ENCODE assay signal across 1 cellular context in the genomic region with DNA sequence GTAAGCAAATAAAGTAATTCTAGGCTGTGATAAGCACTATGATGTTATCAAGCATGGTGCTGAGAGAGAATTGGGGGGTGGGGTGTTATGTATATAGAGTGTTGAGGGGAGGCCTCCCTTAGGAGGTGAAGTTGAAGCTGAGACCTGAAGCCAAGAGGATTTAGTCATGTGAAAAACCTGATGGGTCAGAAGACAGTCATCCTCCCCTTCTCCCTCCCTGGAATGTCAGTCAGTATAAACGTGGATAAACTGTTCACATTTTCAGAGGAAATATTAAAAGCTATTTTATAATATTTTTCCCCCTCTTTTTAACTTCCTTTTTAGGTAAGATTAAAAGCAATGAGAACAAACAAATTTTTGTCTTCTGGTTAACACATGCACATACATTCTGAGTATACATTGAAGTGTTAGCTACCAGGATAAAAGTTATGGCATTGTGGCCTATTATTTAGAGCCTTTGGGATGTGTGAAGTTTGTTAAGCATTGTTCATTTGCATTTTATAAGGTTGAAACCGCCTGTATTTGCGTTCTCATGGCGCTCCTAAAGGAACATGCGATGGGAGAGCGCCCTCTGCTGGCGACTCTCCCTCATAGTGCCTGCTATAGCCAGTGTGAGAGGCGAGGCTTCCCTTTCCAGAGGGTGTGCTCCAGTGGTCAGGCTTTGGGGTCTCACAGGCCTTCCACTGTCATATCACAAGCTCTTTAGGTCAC.
TF ChIP-seq lines count a peak whose summit lies in the region.

No MANE protein-coding gene starts in this region.

TF ChIP-seq in HepG2, 621 proteins besides CTCF, POLR2A, EP300 and RAD21 (continued from another document and continues in another):
- TF ChIP-seq, protein P1, sequence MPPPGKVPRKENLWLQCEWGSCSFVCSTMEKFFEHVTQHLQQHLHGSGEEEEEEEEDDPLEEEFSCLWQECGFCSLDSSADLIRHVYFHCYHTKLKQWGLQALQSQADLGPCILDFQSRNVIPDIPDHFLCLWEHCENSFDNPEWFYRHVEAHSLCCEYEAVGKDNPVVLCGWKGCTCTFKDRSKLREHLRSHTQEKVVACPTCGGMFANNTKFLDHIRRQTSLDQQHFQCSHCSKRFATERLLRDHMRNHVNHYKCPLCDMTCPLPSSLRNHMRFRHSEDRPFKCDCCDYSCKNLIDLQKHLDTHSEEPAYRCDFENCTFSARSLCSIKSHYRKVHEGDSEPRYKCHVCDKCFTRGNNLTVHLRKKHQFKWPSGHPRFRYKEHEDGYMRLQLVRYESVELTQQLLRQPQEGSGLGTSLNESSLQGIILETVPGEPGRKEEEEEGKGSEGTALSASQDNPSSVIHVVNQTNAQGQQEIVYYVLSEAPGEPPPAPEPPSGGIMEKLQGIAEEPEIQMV (CRISPR knock-in tag; IDR thresholded peaks at IDR 0.05; ENCODE audit: low read depth), result peak; percentile 46
- TF ChIP-seq ZNF24 (IDR thresholded peaks at IDR 0.05) (peak; percentile 67), SRF (IDR thresholded peaks at IDR 0.05; ENCODE audit: low read depth, low read length) (peak; percentile 42; the same call in 1 of the 2 replicates), ZFY (CRISPR knock-in tag; IDR thresholded peaks at IDR 0.05) (peak; percentile 10; the same call in 1 of the 2 replicates), KLF12 (CRISPR knock-in tag; IDR thresholded peaks at IDR 0.05; ENCODE audit: borderline replicate concordance) (0 out of 2 replicates have a peak, but pooled peaks have one; percentile 53), ZNF558 (CRISPR knock-in tag; IDR thresholded peaks at IDR 0.05; ENCODE audit: borderline replicate concordance) (no peak), MXI1 (IDR thresholded peaks at IDR 0.05; ENCODE audit: borderline replicate concordance, low read depth, low read length) (0 out of 3 replicates have a peak, but pooled peaks have one; percentile 36), GABPB1 (CRISPR knock-in tag; IDR thresholded peaks at IDR 0.05) (0 out of 2 replicates have a peak, but pooled peaks have one; percentile 19), MTA1 (CRISPR knock-in tag; IDR thresholded peaks at IDR 0.05; ENCODE audit: borderline replicate concordance) (no peak), SALL1 (CRISPR knock-in tag; IDR thresholded peaks at IDR 0.05) (peak; percentile 74), SMAD3 (CRISPR knock-in tag; IDR thresholded peaks at IDR 0.05) (peak; percentile 66; the same call in 1 of the 2 replicates), ZNF724P (CRISPR knock-in tag; IDR thresholded peaks at IDR 0.05; ENCODE audit: borderline replicate concordance) (no peak), SKI (IDR thresholded peaks at IDR 0.05; ENCODE audit: partially characterized antibody) (peak; percentile 10), SCMH1 (CRISPR knock-in tag; IDR thresholded peaks at IDR 0.05; ENCODE audit: borderline replicate concordance) (no peak), ZMYM4 (CRISPR knock-in tag; IDR thresholded peaks at IDR 0.05) (peak; percentile 47), ELF1 (CRISPR knock-in tag; IDR thresholded peaks at IDR 0.05) (no peak), ATF7-NPFF (CRISPR knock-in tag; IDR thresholded peaks at IDR 0.05; ENCODE audit: low read depth) (peak; percentile 42; the same call in 1 of the 2 replicates), POGZ (CRISPR knock-in tag; IDR thresholded peaks at IDR 0.05) (0 out of 2 replicates have a peak, but pooled peaks have one; percentile 20), YY1 (IDR thresholded peaks at IDR 0.05; ENCODE audit: insufficient read depth, insufficient replicate concordance, low read depth, low read length) (peak; percentile 77), DNMT3B (CRISPR knock-in tag; conservative IDR thresholded peaks at IDR 0.05) (no peak), KAT7 (CRISPR knock-in tag; IDR thresholded peaks at IDR 0.05; ENCODE audit: borderline replicate concordance) (0 out of 2 replicates have a peak, but pooled peaks have one; percentile 9), ZNF614 (CRISPR knock-in tag; IDR thresholded peaks at IDR 0.05; ENCODE audit: borderline replicate concordance) (0 out of 2 replicates have a peak, but pooled peaks have one; percentile 46), SSRP1 (CRISPR knock-in tag; IDR thresholded peaks at IDR 0.05) (0 out of 2 replicates have a peak, but pooled peaks have one; percentile 90), BRCA1 (CRISPR knock-in tag; IDR thresholded peaks at IDR 0.05) (0 out of 2 replicates have a peak, but pooled peaks have one; percentile 33), SOX5 (CRISPR knock-in tag; IDR thresholded peaks at IDR 0.05; ENCODE audit: borderline replicate concordance) (0 out of 2 replicates have a peak, but pooled peaks have one; percentile 17), ARNT2 (CRISPR knock-in tag; IDR thresholded peaks at IDR 0.05; ENCODE audit: low read depth) (peak; percentile 51; the same call in 1 of the 2 replicates), SYNCRIP (IDR thresholded peaks at IDR 0.05; ENCODE audit: insufficient read depth, low read depth, low read length) (no peak)
- TF ChIP-seq, protein P2, sequence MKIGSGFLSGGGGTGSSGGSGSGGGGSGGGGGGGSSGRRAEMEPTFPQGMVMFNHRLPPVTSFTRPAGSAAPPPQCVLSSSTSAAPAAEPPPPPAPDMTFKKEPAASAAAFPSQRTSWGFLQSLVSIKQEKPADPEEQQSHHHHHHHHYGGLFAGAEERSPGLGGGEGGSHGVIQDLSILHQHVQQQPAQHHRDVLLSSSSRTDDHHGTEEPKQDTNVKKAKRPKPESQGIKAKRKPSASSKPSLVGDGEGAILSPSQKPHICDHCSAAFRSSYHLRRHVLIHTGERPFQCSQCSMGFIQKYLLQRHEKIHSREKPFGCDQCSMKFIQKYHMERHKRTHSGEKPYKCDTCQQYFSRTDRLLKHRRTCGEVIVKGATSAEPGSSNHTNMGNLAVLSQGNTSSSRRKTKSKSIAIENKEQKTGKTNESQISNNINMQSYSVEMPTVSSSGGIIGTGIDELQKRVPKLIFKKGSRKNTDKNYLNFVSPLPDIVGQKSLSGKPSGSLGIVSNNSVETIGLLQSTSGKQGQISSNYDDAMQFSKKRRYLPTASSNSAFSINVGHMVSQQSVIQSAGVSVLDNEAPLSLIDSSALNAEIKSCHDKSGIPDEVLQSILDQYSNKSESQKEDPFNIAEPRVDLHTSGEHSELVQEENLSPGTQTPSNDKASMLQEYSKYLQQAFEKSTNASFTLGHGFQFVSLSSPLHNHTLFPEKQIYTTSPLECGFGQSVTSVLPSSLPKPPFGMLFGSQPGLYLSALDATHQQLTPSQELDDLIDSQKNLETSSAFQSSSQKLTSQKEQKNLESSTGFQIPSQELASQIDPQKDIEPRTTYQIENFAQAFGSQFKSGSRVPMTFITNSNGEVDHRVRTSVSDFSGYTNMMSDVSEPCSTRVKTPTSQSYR (CRISPR knock-in tag; IDR thresholded peaks at IDR 0.05; ENCODE audit: borderline replicate concordance), result 0 out of 2 replicates have a peak, but pooled peaks have one; percentile 23
- TF ChIP-seq, protein P3, sequence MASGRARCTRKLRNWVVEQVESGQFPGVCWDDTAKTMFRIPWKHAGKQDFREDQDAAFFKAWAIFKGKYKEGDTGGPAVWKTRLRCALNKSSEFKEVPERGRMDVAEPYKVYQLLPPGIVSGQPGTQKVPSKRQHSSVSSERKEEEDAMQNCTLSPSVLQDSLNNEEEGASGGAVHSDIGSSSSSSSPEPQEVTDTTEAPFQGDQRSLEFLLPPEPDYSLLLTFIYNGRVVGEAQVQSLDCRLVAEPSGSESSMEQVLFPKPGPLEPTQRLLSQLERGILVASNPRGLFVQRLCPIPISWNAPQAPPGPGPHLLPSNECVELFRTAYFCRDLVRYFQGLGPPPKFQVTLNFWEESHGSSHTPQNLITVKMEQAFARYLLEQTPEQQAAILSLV (CRISPR knock-in tag; IDR thresholded peaks at IDR 0.05; ENCODE audit: borderline replicate concordance), result 0 out of 2 replicates have a peak, but pooled peaks have one; percentile 46
- TF ChIP-seq, protein P4, sequence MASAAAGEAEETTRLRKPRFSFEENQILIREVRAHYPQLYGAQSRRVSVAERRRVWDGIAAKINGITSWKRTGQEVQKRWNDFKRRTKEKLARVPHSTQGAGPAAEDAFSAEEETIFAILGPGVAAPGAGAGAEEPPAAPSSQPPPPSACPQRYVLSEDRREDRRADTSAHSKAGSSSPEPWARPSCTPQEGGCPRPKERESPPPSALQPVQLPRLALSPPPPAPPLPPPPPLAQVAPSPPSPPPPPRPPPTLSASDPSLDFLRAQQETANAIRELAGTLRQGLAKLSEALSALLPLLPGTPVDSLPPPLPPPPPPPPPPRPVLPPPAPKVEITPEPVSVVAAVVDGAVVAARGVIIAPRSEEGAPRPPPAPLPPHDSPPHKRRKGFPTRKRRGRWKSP (CRISPR knock-in tag; IDR thresholded peaks at IDR 0.05), result peak; percentile 60
- TF ChIP-seq, protein P5, sequence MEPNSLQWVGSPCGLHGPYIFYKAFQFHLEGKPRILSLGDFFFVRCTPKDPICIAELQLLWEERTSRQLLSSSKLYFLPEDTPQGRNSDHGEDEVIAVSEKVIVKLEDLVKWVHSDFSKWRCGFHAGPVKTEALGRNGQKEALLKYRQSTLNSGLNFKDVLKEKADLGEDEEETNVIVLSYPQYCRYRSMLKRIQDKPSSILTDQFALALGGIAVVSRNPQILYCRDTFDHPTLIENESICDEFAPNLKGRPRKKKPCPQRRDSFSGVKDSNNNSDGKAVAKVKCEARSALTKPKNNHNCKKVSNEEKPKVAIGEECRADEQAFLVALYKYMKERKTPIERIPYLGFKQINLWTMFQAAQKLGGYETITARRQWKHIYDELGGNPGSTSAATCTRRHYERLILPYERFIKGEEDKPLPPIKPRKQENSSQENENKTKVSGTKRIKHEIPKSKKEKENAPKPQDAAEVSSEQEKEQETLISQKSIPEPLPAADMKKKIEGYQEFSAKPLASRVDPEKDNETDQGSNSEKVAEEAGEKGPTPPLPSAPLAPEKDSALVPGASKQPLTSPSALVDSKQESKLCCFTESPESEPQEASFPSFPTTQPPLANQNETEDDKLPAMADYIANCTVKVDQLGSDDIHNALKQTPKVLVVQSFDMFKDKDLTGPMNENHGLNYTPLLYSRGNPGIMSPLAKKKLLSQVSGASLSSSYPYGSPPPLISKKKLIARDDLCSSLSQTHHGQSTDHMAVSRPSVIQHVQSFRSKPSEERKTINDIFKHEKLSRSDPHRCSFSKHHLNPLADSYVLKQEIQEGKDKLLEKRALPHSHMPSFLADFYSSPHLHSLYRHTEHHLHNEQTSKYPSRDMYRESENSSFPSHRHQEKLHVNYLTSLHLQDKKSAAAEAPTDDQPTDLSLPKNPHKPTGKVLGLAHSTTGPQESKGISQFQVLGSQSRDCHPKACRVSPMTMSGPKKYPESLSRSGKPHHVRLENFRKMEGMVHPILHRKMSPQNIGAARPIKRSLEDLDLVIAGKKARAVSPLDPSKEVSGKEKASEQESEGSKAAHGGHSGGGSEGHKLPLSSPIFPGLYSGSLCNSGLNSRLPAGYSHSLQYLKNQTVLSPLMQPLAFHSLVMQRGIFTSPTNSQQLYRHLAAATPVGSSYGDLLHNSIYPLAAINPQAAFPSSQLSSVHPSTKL (CRISPR knock-in tag; IDR thresholded peaks at IDR 0.05), result peak; percentile 51; the same call in 1 of the 2 replicates
- TF ChIP-seq, protein P6, sequence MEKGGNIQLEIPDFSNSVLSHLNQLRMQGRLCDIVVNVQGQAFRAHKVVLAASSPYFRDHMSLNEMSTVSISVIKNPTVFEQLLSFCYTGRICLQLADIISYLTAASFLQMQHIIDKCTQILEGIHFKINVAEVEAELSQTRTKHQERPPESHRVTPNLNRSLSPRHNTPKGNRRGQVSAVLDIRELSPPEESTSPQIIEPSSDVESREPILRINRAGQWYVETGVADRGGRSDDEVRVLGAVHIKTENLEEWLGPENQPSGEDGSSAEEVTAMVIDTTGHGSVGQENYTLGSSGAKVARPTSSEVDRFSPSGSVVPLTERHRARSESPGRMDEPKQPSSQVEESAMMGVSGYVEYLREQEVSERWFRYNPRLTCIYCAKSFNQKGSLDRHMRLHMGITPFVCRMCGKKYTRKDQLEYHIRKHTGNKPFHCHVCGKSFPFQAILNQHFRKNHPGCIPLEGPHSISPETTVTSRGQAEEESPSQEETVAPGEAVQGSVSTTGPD (CRISPR knock-in tag; IDR thresholded peaks at IDR 0.05), result peak; percentile 81; the same call in 1 of the 2 replicates
- TF ChIP-seq, protein P7, sequence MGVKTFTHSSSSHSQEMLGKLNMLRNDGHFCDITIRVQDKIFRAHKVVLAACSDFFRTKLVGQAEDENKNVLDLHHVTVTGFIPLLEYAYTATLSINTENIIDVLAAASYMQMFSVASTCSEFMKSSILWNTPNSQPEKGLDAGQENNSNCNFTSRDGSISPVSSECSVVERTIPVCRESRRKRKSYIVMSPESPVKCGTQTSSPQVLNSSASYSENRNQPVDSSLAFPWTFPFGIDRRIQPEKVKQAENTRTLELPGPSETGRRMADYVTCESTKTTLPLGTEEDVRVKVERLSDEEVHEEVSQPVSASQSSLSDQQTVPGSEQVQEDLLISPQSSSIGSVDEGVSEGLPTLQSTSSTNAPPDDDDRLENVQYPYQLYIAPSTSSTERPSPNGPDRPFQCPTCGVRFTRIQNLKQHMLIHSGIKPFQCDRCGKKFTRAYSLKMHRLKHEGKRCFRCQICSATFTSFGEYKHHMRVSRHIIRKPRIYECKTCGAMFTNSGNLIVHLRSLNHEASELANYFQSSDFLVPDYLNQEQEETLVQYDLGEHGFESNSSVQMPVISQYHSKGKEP (CRISPR knock-in tag; IDR thresholded peaks at IDR 0.05), result no peak
- TF ChIP-seq, protein P8, sequence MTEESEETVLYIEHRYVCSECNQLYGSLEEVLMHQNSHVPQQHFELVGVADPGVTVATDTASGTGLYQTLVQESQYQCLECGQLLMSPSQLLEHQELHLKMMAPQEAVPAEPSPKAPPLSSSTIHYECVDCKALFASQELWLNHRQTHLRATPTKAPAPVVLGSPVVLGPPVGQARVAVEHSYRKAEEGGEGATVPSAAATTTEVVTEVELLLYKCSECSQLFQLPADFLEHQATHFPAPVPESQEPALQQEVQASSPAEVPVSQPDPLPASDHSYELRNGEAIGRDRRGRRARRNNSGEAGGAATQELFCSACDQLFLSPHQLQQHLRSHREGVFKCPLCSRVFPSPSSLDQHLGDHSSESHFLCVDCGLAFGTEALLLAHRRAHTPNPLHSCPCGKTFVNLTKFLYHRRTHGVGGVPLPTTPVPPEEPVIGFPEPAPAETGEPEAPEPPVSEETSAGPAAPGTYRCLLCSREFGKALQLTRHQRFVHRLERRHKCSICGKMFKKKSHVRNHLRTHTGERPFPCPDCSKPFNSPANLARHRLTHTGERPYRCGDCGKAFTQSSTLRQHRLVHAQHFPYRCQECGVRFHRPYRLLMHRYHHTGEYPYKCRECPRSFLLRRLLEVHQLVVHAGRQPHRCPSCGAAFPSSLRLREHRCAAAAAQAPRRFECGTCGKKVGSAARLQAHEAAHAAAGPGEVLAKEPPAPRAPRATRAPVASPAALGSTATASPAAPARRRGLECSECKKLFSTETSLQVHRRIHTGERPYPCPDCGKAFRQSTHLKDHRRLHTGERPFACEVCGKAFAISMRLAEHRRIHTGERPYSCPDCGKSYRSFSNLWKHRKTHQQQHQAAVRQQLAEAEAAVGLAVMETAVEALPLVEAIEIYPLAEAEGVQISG (CRISPR knock-in tag; IDR thresholded peaks at IDR 0.05), result peak; percentile 34; the same call in 1 of the 2 replicates
- TF ChIP-seq, protein P9, sequence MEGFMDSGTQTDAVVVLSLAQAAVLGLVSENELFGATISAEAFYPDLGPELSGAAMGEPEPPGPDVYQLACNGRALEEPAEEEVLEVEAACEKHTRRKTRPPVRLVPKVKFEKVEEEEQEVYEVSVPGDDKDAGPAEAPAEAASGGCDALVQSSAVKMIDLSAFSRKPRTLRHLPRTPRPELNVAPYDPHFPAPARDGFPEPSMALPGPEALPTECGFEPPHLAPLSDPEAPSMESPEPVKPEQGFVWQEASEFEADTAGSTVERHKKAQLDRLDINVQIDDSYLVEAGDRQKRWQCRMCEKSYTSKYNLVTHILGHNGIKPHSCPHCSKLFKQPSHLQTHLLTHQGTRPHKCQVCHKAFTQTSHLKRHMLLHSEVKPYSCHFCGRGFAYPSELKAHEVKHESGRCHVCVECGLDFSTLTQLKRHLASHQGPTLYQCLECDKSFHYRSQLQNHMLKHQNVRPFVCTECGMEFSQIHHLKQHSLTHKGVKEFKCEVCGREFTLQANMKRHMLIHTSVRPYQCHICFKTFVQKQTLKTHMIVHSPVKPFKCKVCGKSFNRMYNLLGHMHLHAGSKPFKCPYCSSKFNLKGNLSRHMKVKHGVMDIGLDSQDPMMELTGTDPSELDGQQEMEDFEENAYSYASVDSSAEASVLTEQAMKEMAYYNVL (CRISPR knock-in tag; IDR thresholded peaks at IDR 0.05; ENCODE audit: borderline replicate concordance), result peak; percentile 44; the same call in 1 of the 2 replicates
